1 cellular context compared by ENCODE assay signal in the genomic region with DNA sequence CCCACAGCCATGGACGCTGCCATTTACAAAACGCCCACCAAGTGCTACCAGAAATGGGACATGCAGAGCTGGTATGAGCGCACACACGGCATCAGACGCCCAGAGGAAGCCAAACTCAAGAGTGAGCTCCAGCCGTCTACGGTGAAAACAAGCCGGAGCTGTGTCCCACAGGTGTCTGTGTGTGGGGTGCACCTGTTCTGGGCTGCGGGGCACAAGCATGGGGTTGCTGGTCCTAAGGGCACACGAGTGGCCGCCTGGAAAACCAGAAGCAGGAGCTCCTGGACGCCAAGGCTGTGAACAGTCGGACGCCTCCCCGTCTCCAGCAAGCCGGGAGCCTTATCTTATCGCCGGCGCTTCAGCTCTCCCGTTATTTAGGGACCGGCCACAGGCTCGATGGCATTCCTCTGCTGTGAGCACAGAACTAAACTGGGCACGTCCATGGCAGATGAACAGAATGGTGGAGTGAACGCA.
A peak's percentile ranks its signal among the peaks of the same experiment; 100 is the strongest.
TF ChIP-seq lines count a peak whose summit lies in the region.

No MANE protein-coding gene starts in this region.

TF ChIP-seq in K562, 482 proteins besides CTCF, POLR2A, EP300 and RAD21 (continued from another document):
- no peak for TF ChIP-seq MED1 (CRISPR knock-in tag; IDR thresholded peaks at IDR 0.05; ENCODE audit: borderline replicate concordance)
- TF ChIP-seq POLR2G (IDR thresholded peaks at IDR 0.05; ENCODE audit: low read depth, low read length), result peak; percentile 33; the same call in 1 of the 2 replicates
- no peak for TF ChIP-seq TRIM24 (IDR thresholded peaks at IDR 0.05)
- TF ChIP-seq ZNF778 (CRISPR knock-in tag; IDR thresholded peaks at IDR 0.05), result no peak
